ENCODE assay signal across 8 cellular contexts in genomic region chr16:30377812-30378235, GRCh38. TPM values are rescaled to one million over a fixed set of nuclear protein-coding genes. Genes with fewer than 3 reads are reported as not detected.
A peak's percentile ranks its signal among the peaks of the same experiment; 100 is the strongest.
DNase-seq lines count a peak whose midpoint lies in the region; ATAC-seq and TF ChIP-seq lines count a peak whose summit lies in the region.

No MANE protein-coding gene starts in this region.

- H3K27me3 ChIP-seq in prostate gland (replicated peaks; ENCODE audit: insufficient read depth) = no peaks in the 10 kb centered on the region

- no peaks in the 10 kb centered on the region for H3K36me3 ChIP-seq in prostate gland

- intact Hi-C loops in left ventricle myocardium superior (cut with micrococcal nuclease) = no loop called here
- intact Hi-C loops in prostate gland (cut with DNase I) = loop anchor here (2.0 to 10.0 kb wide), 2 partner anchors 17 to 283 kb away; partner anchors contain the start of genes TBX6, YPEL3 and ZNF48

- H3K4me1 ChIP-seq in prostate gland (replicated peaks) = peaks cover 3% of the 10 kb centered on the region

- DNase-seq in GM04504 (ENCODE audit: low read depth) (peak; percentile 63), NCI-H1105 (lab: John Stamatoyannopoulos, UW) (peak; percentile 77), SW480 (ENCODE audit: low spot score) (peak; percentile 92), amniotic epithelial cell (ENCODE audit: low read depth) (peak; percentile 86), left ventricle myocardium superior (peak; percentile 98), prostate gland (ENCODE audit: low spot score) (peak; percentile 91), ureter (ENCODE audit: low spot score) (peak; percentile 95)

- H3K9me3 ChIP-seq in prostate gland = no peaks in the 10 kb centered on the region

- H3K4me3 ChIP-seq in prostate gland = peak overlapping the region; percentile 56 to 62

- TF ChIP-seq POLR2A in prostate gland (IDR thresholded peaks at IDR 0.05) = peak; percentile 38

- under 1% methylated on average over 33 of the region's 39 CpGs for whole genome bisulfite sequencing in prostate gland

- no peak for TF ChIP-seq CTCF in prostate gland (IDR thresholded peaks at IDR 0.05)

- peak overlapping the region; percentile 98 to 100 for H3K27ac ChIP-seq in prostate gland

- ATAC-seq in HG02571 (IDR thresholded peaks at IDR 0.05; ENCODE audit: unreplicated experiment) (peak; percentile 40), left ventricle myocardium superior (peak; percentile 76)

RNA-seq across cellular contexts. Expression of gene MYL11, which starts 3.2 kb away (rescaled TPM):
- not detected for total RNA-seq in left ventricle myocardium superior
- total RNA-seq in prostate gland = 10 to 100 TPM in 1 of 2 donors, 1 to 10 TPM in 1; 3.5 to 23.5 TPM
- total RNA-seq in ureter = 2.9 TPM

RNA-seq across cellular contexts. Expression of gene SEPTIN1, which starts 4.5 kb away (rescaled TPM):
- total RNA-seq in left ventricle myocardium superior (2.5 TPM), prostate gland (1 to 10 TPM; 3.0 to 4.2 TPM), ureter (8.2 TPM)

RNA-seq across cellular contexts. Expression of gene TBC1D10B, which starts 7.5 kb away (rescaled TPM):
- total RNA-seq in left ventricle myocardium superior = 26.4 TPM
- total RNA-seq in prostate gland = 10 to 100 TPM; 40.3 to 59.4 TPM
- total RNA-seq in ureter = 36.9 TPM

RNA-seq across cellular contexts. Expression of gene ZNF48, which starts 17.4 kb away (rescaled TPM):
- 5.2 TPM for total RNA-seq in left ventricle myocardium superior
- 10 to 100 TPM; 11.9 to 12.2 TPM for total RNA-seq in prostate gland
- total RNA-seq in ureter = 8.1 TPM

RNA-seq across cellular contexts. Expression of gene CD2BP2, which starts 22.7 kb away (rescaled TPM):
- total RNA-seq in left ventricle myocardium superior (29.3 TPM), prostate gland (10 to 100 TPM; 32.9 to 46.4 TPM), ureter (69.0 TPM)

Comparison
In these comparisons a context has a peak if more than half of its experiments do, and no peak if none do; other contexts are left out.
1. Peak in every context shown above with its lines: DNase-seq, ATAC-seq, H3K4me3 ChIP-seq and H3K27ac ChIP-seq.